9 cellular contexts compared by ENCODE assay signal in the genomic region with DNA sequence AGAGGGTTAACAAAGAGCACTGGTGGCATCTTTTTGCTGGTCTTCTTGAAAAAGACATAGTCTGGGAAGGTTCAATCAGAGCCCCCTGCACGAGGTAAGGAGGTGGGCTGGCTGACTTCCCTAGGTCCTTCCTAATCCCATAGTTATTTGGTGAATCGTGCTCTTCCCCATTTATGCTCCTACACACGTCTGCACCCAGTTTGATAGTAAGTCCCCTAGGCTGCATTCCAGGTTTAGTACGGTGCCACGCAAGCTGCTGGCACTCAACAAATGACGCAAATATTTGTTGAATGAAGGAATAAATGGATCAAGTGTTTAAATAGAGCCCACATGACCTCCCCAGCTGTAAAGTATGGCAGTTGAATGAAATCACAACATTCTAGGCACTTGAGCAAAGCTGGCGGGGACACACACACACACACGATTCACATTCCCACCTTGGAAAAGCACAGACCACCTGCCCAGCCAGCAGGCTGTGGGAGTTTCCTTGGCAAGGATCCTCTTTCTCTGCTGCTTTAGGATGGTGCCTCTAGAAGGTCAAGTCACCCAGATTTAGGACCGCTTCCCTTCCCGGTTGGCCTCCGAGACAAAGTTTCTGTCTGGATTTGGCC. TPM values are rescaled to one million over a fixed set of nuclear protein-coding genes. Genes with fewer than 3 reads are reported as not detected.
DNase-seq lines count a peak whose midpoint lies in the region; ATAC-seq and TF ChIP-seq lines count a peak whose summit lies in the region.
"Had no signal": no experiment of that assay in that cellular context is flagged by ENCODE, and none has a peak within 500 bp of the region (broad histone marks: within the 10 kb centered on the region; RNA-seq: fewer than 3 reads in every experiment).

No MANE protein-coding gene starts in this region.

- peaks cover 26% of the 10 kb centered on the region for H3K27me3 Mint-ChIP-seq in MCF 10A (ENCODE audit: insufficient read depth, unreplicated experiment)
- peaks cover 34 to 37% of the 10 kb centered on the region in 2 donors for H3K27me3 Mint-ChIP-seq in effector memory CD8-positive, alpha-beta T cell

- no peak overlapping the region for H3K27ac Mint-ChIP-seq in MCF 10A (ENCODE audit: low read depth, unreplicated experiment)
- H3K27ac Mint-ChIP-seq in effector memory CD8-positive, alpha-beta T cell, result no peak overlapping the region

- BruUV-seq in MCF 10A (replicated peaks; lab: Mats Ljungman, UMichigan), result no TSS peak

- H3K4me1 ChIP-seq in left ventricle myocardium inferior, result peaks cover 21% of the 10 kb centered on the region
- H3K4me1 ChIP-seq in vagina, result peaks cover 19% of the 10 kb centered on the region
- H3K4me1 ChIP-seq in thyroid gland, result peaks cover 12% of the 10 kb centered on the region in 2 donors

- TF ChIP-seq CTCF in left ventricle myocardium inferior (IDR thresholded peaks at IDR 0.05; ENCODE audit: borderline replicate concordance) (no peak), MCF 10A (IDR thresholded peaks at IDR 0.05; ENCODE audit: unreplicated experiment) (no peak), vagina (IDR thresholded peaks at IDR 0.05) (no peak), thyroid gland (IDR thresholded peaks at IDR 0.05) (no peak)

- no peak for TF ChIP-seq POLR2A in vagina (IDR thresholded peaks at IDR 0.05)
- TF ChIP-seq POLR2A in thyroid gland (IDR thresholded peaks at IDR 0.05), result no peak

- H3K4me3 ChIP-seq in left ventricle myocardium inferior, result peak overlapping the region; percentile 65
- H3K4me3 ChIP-seq in vagina, result peak overlapping the region; percentile 35
- no peak overlapping the region for H3K4me3 ChIP-seq in thyroid gland (replicated peaks in 1 of 3)

- H3K27me3 ChIP-seq in left ventricle myocardium inferior (ENCODE audit: low read depth) (peaks cover 43% of the 10 kb centered on the region), vagina (no peaks in the 10 kb centered on the region), thyroid gland (no peaks in the 10 kb centered on the region)

- H3K9me3 Mint-ChIP-seq in MCF 10A (ENCODE audit: unreplicated experiment), result no peaks in the 10 kb centered on the region
- no peaks in the 10 kb centered on the region for H3K9me3 Mint-ChIP-seq in effector memory CD8-positive, alpha-beta T cell

- no peaks in the 10 kb centered on the region for H3K36me3 Mint-ChIP-seq in MCF 10A (ENCODE audit: insufficient read depth, unreplicated experiment)
- H3K36me3 Mint-ChIP-seq in effector memory CD8-positive, alpha-beta T cell (ENCODE audit: insufficient read depth), result no peaks in the 10 kb centered on the region

- WGBS in thyroid gland, 2 donors, result 17 to 18% methylated on average over 10 to 11 of the region's 11 CpGs

- H3K4me3 Mint-ChIP-seq in MCF 10A (ENCODE audit: unreplicated experiment), result peak overlapping the region; percentile 64
- no peak overlapping the region for H3K4me3 Mint-ChIP-seq in effector memory CD8-positive, alpha-beta T cell

- no peak overlapping the region for H3K27ac ChIP-seq in left ventricle myocardium inferior (replicated peaks)
- no peak overlapping the region for H3K27ac ChIP-seq in vagina
- no peak overlapping the region for H3K27ac ChIP-seq in thyroid gland

- POLR2A ChIA-PET in MCF 10A (lab: Yijun Ruan, JAX), result no interaction called here

- CTCF ChIA-PET in MCF 10A (lab: Yijun Ruan, JAX), result no interaction called here

- no peak for ATAC-seq in Right ventricle myocardium inferior
- ATAC-seq in effector memory CD8-positive, alpha-beta T cell (replicated peaks), result no peak

- H3K36me3 ChIP-seq in left ventricle myocardium inferior (no peaks in the 10 kb centered on the region), vagina (no peaks in the 10 kb centered on the region), thyroid gland (no peaks in the 10 kb centered on the region)

- intact Hi-C loops in left ventricle myocardium inferior (cut with micrococcal nuclease), result no loop called here
- intact Hi-C loops in Right ventricle myocardium inferior (cut with DNase I), result no loop called here
- intact Hi-C loops in MCF 10A (cut with micrococcal nuclease), result no loop called here
- intact Hi-C loops in vagina (cut with DNase I), result no loop called here
- intact Hi-C loops in thyroid gland (cut with DNase I), result no loop called here

- H3K4me1 Mint-ChIP-seq in MCF 10A (ENCODE audit: insufficient read depth, unreplicated experiment), result peaks cover 7% of the 10 kb centered on the region
- peaks cover 8 to 12% of the 10 kb centered on the region in 2 donors for H3K4me1 Mint-ChIP-seq in effector memory CD8-positive, alpha-beta T cell (ENCODE audit: low read depth in 2 of 2)

- no peak for DNase-seq in left ventricle myocardium inferior
- DNase-seq in Right ventricle myocardium inferior (ENCODE audit: missing footprints), result no peak
- no peak for DNase-seq in MCF 10A (ENCODE audit: unreplicated experiment)
- peak; percentile 7 for DNase-seq in medulla oblongata (ENCODE audit: extremely low spot score)
- no peak for DNase-seq in vagina (ENCODE audit: extremely low spot score in 2 of 2)
- no peak for DNase-seq in cerebellar nuclear complex (lab: John Stamatoyannopoulos, UW)
- DNase-seq in effector memory CD8-positive, alpha-beta T cell, result no peak
- DNase-seq in thyroid gland, result no peak

- H3K9me3 ChIP-seq in left ventricle myocardium inferior (replicated peaks) (no peaks in the 10 kb centered on the region), vagina (no peaks in the 10 kb centered on the region), thyroid gland (no peaks in the 10 kb centered on the region)

RNA-seq across cellular contexts. Expression of gene FAM184B, which starts 0.9 kb away (rescaled TPM):
- total RNA-seq in left ventricle myocardium inferior (not detected), Right ventricle myocardium inferior (not detected), MCF 10A (2022) (not detected in 2 replicates), vagina (not detected), thyroid gland (not detected)
- total RNA-seq: myocyte had no signal

RNA-seq across cellular contexts. Expression of gene DCAF16, which starts 30.0 kb away (rescaled TPM):
- 14.5 TPM for total RNA-seq in left ventricle myocardium inferior
- total RNA-seq in Right ventricle myocardium inferior, result 13.3 TPM
- total RNA-seq in MCF 10A (2022), result 38.0 and 41.4 TPM in 2 replicates
- 26.5 TPM for total RNA-seq in vagina
- 10 to 100 TPM; 26.2 to 79.1 (median 42.9) TPM for total RNA-seq in thyroid gland

RNA-seq across cellular contexts. Expression of gene NCAPG, which starts 30.2 kb away (rescaled TPM):
- total RNA-seq in left ventricle myocardium inferior (0.38 TPM), Right ventricle myocardium inferior (1.2 TPM), MCF 10A (2022) (23.2 and 38.6 TPM in 2 replicates), vagina (1.5 TPM), thyroid gland (1 to 10 TPM in 1 of 4 donors, under 1 TPM in 2, not detected in 1; 0.56 to 1.3 (median 0.92) TPM)

Comparison
In these comparisons a context has a peak if more than half of its experiments do, and no peak if none do; other contexts are left out.
1. H3K4me3 ChIP-seq: peak in left ventricle myocardium inferior (single experiment) and vagina (2 of 2); none in thyroid gland (0 of 3).